In genomic region chr1:67500413-67500959, GRCh38 we compare ENCODE assay signal across 8 cellular contexts.
A peak's percentile ranks its signal among the peaks of the same experiment; 100 is the strongest.
DNase-seq lines count a peak whose midpoint lies in the region; ATAC-seq and TF ChIP-seq lines count a peak whose summit lies in the region.

No MANE protein-coding gene starts in this region.

- intact Hi-C loops in MCF 10A (cut with micrococcal nuclease), result loop anchor here (1.0 to 10.0 kb wide), 6 partner anchors 70 to 504 kb away; partner anchors contain the start of gene SERBP1

- POLR2A ChIA-PET in MCF 10A (lab: Yijun Ruan, JAX), result interaction anchor here (0.9 to 1.5 kb wide), 5 partner anchors 69 to 286 kb away, joined by 3 to 5 read pairs (median 4); partner anchors contain the start of gene SERBP1

- peak; percentile 98 for ATAC-seq in GM19025 (IDR thresholded peaks at IDR 0.05; ENCODE audit: low read depth, unreplicated experiment)
- peak; percentile 98 for ATAC-seq in HG03159 (IDR thresholded peaks at IDR 0.05; ENCODE audit: unreplicated experiment)

- H3K4me1 Mint-ChIP-seq in MCF 10A (ENCODE audit: insufficient read depth, unreplicated experiment), result no peaks in the 10 kb centered on the region

- DNase-seq in Ammon's horn (ENCODE audit: low spot score) (peak; percentile 89), NCI-H2171 treated with DMSO at 0.1 percent for 48 hours (lab: John Stamatoyannopoulos, UW) (peak; percentile 76), MCF 10A (ENCODE audit: unreplicated experiment) (peak; percentile 92), inferior parietal cortex (ENCODE audit: extremely low spot score) (peak; percentile 96)
- DNase-seq in stimulated activated CD4-positive, alpha-beta T cell treated with anti-CD3 and anti-CD28 coated beads, Interleukin-15, amount 100 ng/mL, for 24 hours, result peak; percentile 92

- H3K4me3 Mint-ChIP-seq in MCF 10A (ENCODE audit: unreplicated experiment), result no peak overlapping the region

- no peaks in the 10 kb centered on the region for H3K27me3 Mint-ChIP-seq in MCF 10A (ENCODE audit: insufficient read depth, unreplicated experiment)

- CTCF ChIA-PET in MCF 10A (lab: Yijun Ruan, JAX), result interaction anchor here (0.6 to 6.0 kb wide), 85 partner anchors 8 to 968 kb away, joined by 3 to 117 read pairs (median 5); partner anchors contain the start of gene SERBP1

- TF ChIP-seq CTCF in VCaP (conservative IDR thresholded peaks at IDR 0.05), result peak; percentile 98
- TF ChIP-seq CTCF in MCF 10A (IDR thresholded peaks at IDR 0.05; ENCODE audit: unreplicated experiment), result peak; percentile 95

- no peak overlapping the region for H3K27ac Mint-ChIP-seq in MCF 10A (ENCODE audit: low read depth, unreplicated experiment)

- BruUV-seq in MCF 10A (replicated peaks; lab: Mats Ljungman, UMichigan), result no TSS peak

- H3K9me3 Mint-ChIP-seq in MCF 10A (ENCODE audit: unreplicated experiment), result no peaks in the 10 kb centered on the region

- H3K36me3 Mint-ChIP-seq in MCF 10A (ENCODE audit: insufficient read depth, unreplicated experiment), result no peaks in the 10 kb centered on the region

- H3K27ac ChIP-seq in VCaP, result no peak overlapping the region
